In genomic region chr1:26785611-26786436, GRCh38 we compare ENCODE assay signal across 1 cellular context.
TF ChIP-seq lines count a peak whose summit lies in the region.

No MANE protein-coding gene starts in this region.

TF ChIP-seq in K562, 482 proteins besides CTCF, POLR2A, EP300 and RAD21 (continues in another document):
- TF ChIP-seq FOXP4 (CRISPR knock-in tag; IDR thresholded peaks at IDR 0.05; ENCODE audit: borderline replicate concordance) (no peak), THAP12 (CRISPR knock-in tag; IDR thresholded peaks at IDR 0.05) (no peak), SIN3A (IDR thresholded peaks at IDR 0.05; ENCODE audit: borderline replicate concordance in 2 of 2, control insufficient read depth in 1 of 2, low read depth in 2 of 2, low read length in 2 of 2) (no peak), RAD51 (IDR thresholded peaks at IDR 0.05; ENCODE audit: borderline replicate concordance, low read depth) (no peak), POLR2AphosphoS5 (IDR thresholded peaks at IDR 0.05; ENCODE audit: control insufficient read depth, insufficient read depth, low read depth, low read length) (no peak), ETS2 (tag; IDR thresholded peaks at IDR 0.05; ENCODE audit: borderline replicate concordance, poor library complexity, severe bottlenecking) (no peak), CBX2 (IDR thresholded peaks at IDR 0.05; ENCODE audit: insufficient read depth, low read length, poor library complexity, severe bottlenecking) (no peak), ZNF184 (CRISPR knock-in tag; IDR thresholded peaks at IDR 0.05) (no peak), MLX (CRISPR knock-in tag; conservative IDR thresholded peaks at IDR 0.05) (no peak), ZNF445 (CRISPR knock-in tag; IDR thresholded peaks at IDR 0.05; ENCODE audit: low read depth) (no peak), CBX3 (IDR thresholded peaks at IDR 0.05; ENCODE audit: borderline replicate concordance in 1 of 2, low read length in 2 of 2) (peak in 1 of 2 experiments; percentile 1; a peak in 1 of 3 replicates), NCOA1 (IDR thresholded peaks at IDR 0.05; ENCODE audit: low read depth) (no peak), ETS1 (conservative IDR thresholded peaks at IDR 0.05; ENCODE audit: control insufficient read depth, low read depth, low read length) (no peak), KLF10 (CRISPR knock-in tag; IDR thresholded peaks at IDR 0.05) (no peak), ZNF639 (CRISPR knock-in tag; conservative IDR thresholded peaks at IDR 0.05 in 1 of 2, IDR thresholded peaks at IDR 0.05 in 1 of 2) (peak in 1 of 2 experiments; percentile 68; a peak in 1 of 4 replicates), THRAP3 (IDR thresholded peaks at IDR 0.05; ENCODE audit: borderline replicate concordance) (0 out of 2 replicates have a peak, but pooled peaks have one; percentile 38), NR4A1 (CRISPR knock-in tag; IDR thresholded peaks at IDR 0.05) (no peak), NR4A1 (tag; IDR thresholded peaks at IDR 0.05) (peak; percentile 78; the same call in 1 of the 2 replicates), ILK (tag; IDR thresholded peaks at IDR 0.05; ENCODE audit: borderline replicate concordance, low read depth) (no peak), HLTF (IDR thresholded peaks at IDR 0.05) (no peak), ZNF780A (CRISPR knock-in tag; IDR thresholded peaks at IDR 0.05) (no peak), ZBTB8A (IDR thresholded peaks at IDR 0.05; ENCODE audit: partially characterized antibody) (no peak), SMARCE1 (IDR thresholded peaks at IDR 0.05) (peak; percentile 13; the same call in 1 of the 2 replicates), NFRKB (IDR thresholded peaks at IDR 0.05; ENCODE audit: low read depth) (peak; percentile 19; the same call in 1 of the 2 replicates), HEY1 (CRISPR knock-in tag; IDR thresholded peaks at IDR 0.05; ENCODE audit: borderline replicate concordance) (0 out of 2 replicates have a peak, but pooled peaks have one; percentile 8), SP1 (CRISPR knock-in tag; IDR thresholded peaks at IDR 0.05) (0 out of 2 replicates have a peak, but pooled peaks have one; percentile 32), ZFX (CRISPR knock-in tag; IDR thresholded peaks at IDR 0.05) (no peak), ZNF175 (CRISPR knock-in tag; IDR thresholded peaks at IDR 0.05; ENCODE audit: low read depth) (no peak), CBFA2T2 (conservative IDR thresholded peaks at IDR 0.05) (no peak), SMAD2 (IDR thresholded peaks at IDR 0.05; ENCODE audit: low read depth, low read length) (no peak), ZNF436 (CRISPR knock-in tag; IDR thresholded peaks at IDR 0.05) (no peak), SETDB1 (IDR thresholded peaks at IDR 0.05; ENCODE audit: low read length) (no peak), ATF7 (IDR thresholded peaks at IDR 0.05) (peak; percentile 11; the same call in 1 of the 2 replicates), MCM5 (IDR thresholded peaks at IDR 0.05; ENCODE audit: low read depth) (no peak), C11orf30 (IDR thresholded peaks at IDR 0.05; ENCODE audit: low read depth) (no peak), NELFE (IDR thresholded peaks at IDR 0.05; ENCODE audit: insufficient read depth, insufficient read length) (no peak), NUFIP1 (IDR thresholded peaks at IDR 0.05; ENCODE audit: partially characterized antibody) (no peak)
- TF ChIP-seq, protein P1, sequence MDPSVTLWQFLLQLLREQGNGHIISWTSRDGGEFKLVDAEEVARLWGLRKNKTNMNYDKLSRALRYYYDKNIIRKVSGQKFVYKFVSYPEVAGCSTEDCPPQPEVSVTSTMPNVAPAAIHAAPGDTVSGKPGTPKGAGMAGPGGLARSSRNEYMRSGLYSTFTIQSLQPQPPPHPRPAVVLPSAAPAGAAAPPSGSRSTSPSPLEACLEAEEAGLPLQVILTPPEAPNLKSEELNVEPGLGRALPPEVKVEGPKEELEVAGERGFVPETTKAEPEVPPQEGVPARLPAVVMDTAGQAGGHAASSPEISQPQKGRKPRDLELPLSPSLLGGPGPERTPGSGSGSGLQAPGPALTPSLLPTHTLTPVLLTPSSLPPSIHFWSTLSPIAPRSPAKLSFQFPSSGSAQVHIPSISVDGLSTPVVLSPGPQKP (CRISPR knock-in tag; IDR thresholded peaks at IDR 0.05) = no peak
- TF ChIP-seq, protein P2, sequence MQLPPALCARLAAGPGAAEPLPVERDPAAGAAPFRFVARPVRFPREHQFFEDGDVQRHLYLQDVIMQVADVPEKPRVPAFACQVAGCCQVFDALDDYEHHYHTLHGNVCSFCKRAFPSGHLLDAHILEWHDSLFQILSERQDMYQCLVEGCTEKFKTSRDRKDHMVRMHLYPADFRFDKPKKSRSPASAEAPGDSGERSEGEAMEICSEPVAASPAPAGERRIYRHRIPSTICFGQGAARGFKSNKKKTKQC (CRISPR knock-in tag; IDR thresholded peaks at IDR 0.05) = no peak
- TF ChIP-seq, protein P3, sequence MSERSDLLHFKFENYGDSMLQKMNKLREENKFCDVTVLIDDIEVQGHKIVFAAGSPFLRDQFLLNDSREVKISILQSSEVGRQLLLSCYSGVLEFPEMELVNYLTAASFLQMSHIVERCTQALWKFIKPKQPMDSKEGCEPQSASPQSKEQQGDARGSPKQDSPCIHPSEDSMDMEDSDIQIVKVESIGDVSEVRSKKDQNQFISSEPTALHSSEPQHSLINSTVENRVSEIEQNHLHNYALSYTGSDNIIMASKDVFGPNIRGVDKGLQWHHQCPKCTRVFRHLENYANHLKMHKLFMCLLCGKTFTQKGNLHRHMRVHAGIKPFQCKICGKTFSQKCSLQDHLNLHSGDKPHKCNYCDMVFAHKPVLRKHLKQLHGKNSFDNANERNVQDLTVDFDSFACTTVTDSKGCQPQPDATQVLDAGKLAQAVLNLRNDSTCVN (CRISPR knock-in tag; IDR thresholded peaks at IDR 0.05) = no peak
- TF ChIP-seq, protein P4, sequence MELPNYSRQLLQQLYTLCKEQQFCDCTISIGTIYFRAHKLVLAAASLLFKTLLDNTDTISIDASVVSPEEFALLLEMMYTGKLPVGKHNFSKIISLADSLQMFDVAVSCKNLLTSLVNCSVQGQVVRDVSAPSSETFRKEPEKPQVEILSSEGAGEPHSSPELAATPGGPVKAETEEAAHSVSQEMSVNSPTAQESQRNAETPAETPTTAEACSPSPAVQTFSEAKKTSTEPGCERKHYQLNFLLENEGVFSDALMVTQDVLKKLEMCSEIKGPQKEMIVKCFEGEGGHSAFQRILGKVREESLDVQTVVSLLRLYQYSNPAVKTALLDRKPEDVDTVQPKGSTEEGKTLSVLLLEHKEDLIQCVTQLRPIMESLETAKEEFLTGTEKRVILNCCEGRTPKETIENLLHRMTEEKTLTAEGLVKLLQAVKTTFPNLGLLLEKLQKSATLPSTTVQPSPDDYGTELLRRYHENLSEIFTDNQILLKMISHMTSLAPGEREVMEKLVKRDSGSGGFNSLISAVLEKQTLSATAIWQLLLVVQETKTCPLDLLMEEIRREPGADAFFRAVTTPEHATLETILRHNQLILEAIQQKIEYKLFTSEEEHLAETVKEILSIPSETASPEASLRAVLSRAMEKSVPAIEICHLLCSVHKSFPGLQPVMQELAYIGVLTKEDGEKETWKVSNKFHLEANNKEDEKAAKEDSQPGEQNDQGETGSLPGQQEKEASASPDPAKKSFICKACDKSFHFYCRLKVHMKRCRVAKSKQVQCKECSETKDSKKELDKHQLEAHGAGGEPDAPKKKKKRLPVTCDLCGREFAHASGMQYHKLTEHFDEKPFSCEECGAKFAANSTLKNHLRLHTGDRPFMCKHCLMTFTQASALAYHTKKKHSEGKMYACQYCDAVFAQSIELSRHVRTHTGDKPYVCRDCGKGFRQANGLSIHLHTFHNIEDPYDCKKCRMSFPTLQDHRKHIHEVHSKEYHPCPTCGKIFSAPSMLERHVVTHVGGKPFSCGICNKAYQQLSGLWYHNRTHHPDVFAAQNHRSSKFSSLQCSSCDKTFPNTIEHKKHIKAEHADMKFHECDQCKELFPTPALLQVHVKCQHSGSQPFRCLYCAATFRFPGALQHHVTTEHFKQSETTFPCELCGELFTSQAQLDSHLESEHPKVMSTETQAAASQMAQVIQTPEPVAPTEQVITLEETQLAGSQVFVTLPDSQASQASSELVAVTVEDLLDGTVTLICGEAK (IDR thresholded peaks at IDR 0.05) = no peak; the same call in 1 of the 2 replicates
- TF ChIP-seq, protein P4 (CRISPR knock-in tag; IDR thresholded peaks at IDR 0.05) = no peak
